ENCODE assay signal across 16 cellular contexts in genomic region chrX:28472926-28473325, GRCh38.
A peak's percentile ranks its signal among the peaks of the same experiment; 100 is the strongest.
DNase-seq lines count a peak whose midpoint lies in the region; ATAC-seq and TF ChIP-seq lines count a peak whose summit lies in the region.
"Had no signal": no experiment of that assay in that cellular context is flagged by ENCODE, and none has a peak within 500 bp of the region (broad histone marks: within the 10 kb centered on the region; RNA-seq: fewer than 3 reads in every experiment).

No MANE protein-coding gene starts in this region.

- peaks cover 0 to 5% (median 0%) of the 10 kb centered on the region in 4 donors for H3K9me3 ChIP-seq in upper lobe of left lung
- H3K9me3 ChIP-seq: A549, HAP-1 had no signal

- H3K4me1 ChIP-seq in upper lobe of left lung, result no peaks in the 10 kb centered on the region
- H3K4me1 ChIP-seq: A549; BLaER1 treated with 17β-estradiol and CSF1 and Interleukin-3, amounts not matched to agents 10 nM and 100 nM had no signal

- peak in 1 of 56 donors; percentile 26 for TF ChIP-seq CTCF in dorsolateral prefrontal cortex (IDR thresholded peaks at IDR 0.05 in 54 of 56, conservative IDR thresholded peaks at IDR 0.05 in 2 of 56; ENCODE audit: low read depth in 1 of 56, partially characterized antibody in 56 of 56)
- no peak for TF ChIP-seq CTCF in upper lobe of left lung (IDR thresholded peaks at IDR 0.05)

- peak overlapping the region in 32 of 59 donors; percentile 9 to 85 (median 64) for H3K27ac ChIP-seq in dorsolateral prefrontal cortex
- no peak overlapping the region for H3K27ac ChIP-seq in upper lobe of left lung
- H3K27ac ChIP-seq: 22Rv1; A549; BLaER1 treated with 17β-estradiol and CSF1 and Interleukin-3, amounts not matched to agents 10 nM and 100 nM; GM23248 had no signal

- peaks cover 0 to 15% (median 0%) of the 10 kb centered on the region in 45 donors for H3K27me3 ChIP-seq in dorsolateral prefrontal cortex
- no peaks in the 10 kb centered on the region for H3K27me3 ChIP-seq in upper lobe of left lung
- H3K27me3 ChIP-seq: BLaER1 treated with 17β-estradiol and CSF1 and Interleukin-3, amounts not matched to agents 10 nM and 100 nM had no signal

- no peak for ATAC-seq in GM18861 (IDR thresholded peaks at IDR 0.05; ENCODE audit: unreplicated experiment)
- ATAC-seq in upper lobe of left lung (ENCODE audit: low FRiP score in 2 of 2), result no peak
- ATAC-seq in GM19328 (IDR thresholded peaks at IDR 0.05; ENCODE audit: unreplicated experiment), result no peak
- ATAC-seq: A549; CD8-positive, alpha-beta T cell; K562 had no signal

- H3K4me3 ChIP-seq in dorsolateral prefrontal cortex, result peak overlapping the region in 2 of 59 donors; percentile 8 to 10
- H3K4me3 ChIP-seq in upper lobe of left lung, result no peak overlapping the region
- H3K4me3 ChIP-seq: A549; BLaER1 treated with 17β-estradiol and CSF1 and Interleukin-3, amounts not matched to agents 10 nM and 100 nM; GM23248; HAP-1; K562 had no signal

- DNase-seq in Ammon's horn (ENCODE audit: low spot score) (peak; percentile 6), dorsolateral prefrontal cortex (no peak), midbrain (lab: John Stamatoyannopoulos, UW) (peak; percentile 12), pons (ENCODE audit: low spot score) (peak; percentile 54), DMS 273 (lab: John Stamatoyannopoulos, UW; ENCODE audit: unreplicated experiment) (no peak), upper lobe of left lung (no peak)
- DNase-seq: CD8-positive, alpha-beta T cell; GM23248; IMR-90 had no signal

- no peak for TF ChIP-seq EP300 in upper lobe of left lung (IDR thresholded peaks at IDR 0.05)

- H3K36me3 ChIP-seq in upper lobe of left lung, result no peaks in the 10 kb centered on the region
- H3K36me3 ChIP-seq: BLaER1 treated with 17β-estradiol and CSF1 and Interleukin-3, amounts not matched to agents 10 nM and 100 nM; HAP-1 had no signal

- intact Hi-C loops in dorsolateral prefrontal cortex (cut with DNase I), result no loop called here

- TF ChIP-seq POLR2A in upper lobe of left lung (IDR thresholded peaks at IDR 0.05), result no peak

Comparison
In these comparisons a context has a peak if more than half of its experiments do, and no peak if none do; other contexts are left out.
1. DNase-seq: peak in Ammon's horn (single experiment), midbrain (single experiment) and pons (single experiment); none in dorsolateral prefrontal cortex (0 of 10), DMS 273 (single experiment) and upper lobe of left lung (0 of 2).
2. H3K27ac ChIP-seq: peak in dorsolateral prefrontal cortex (32 of 59); none in upper lobe of left lung (0 of 4).